ENCODE assay signal across 14 cellular contexts in the genomic region with DNA sequence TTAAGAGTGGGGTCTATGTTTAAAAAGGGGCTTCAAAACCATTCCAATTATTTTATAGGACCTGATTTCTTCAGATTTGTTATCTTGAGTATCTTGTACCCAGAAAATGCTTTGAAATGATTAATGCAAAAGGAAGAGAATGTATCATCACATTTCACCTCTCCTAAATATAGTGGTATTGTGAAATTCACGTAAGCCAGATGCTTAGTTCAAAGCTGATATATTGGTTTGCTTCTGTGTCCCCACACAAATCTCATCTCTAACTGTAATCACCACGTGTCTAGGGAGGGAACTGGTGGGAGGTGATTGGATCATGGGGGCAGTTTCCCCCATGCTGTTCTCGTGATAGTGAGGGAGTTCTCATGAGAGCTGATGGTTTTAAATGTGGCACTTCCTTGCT.
"Had no signal": no experiment of that assay in that cellular context is flagged by ENCODE, and none has a peak within 500 bp of the region (broad histone marks: within the 10 kb centered on the region; RNA-seq: fewer than 3 reads in every experiment).

No MANE protein-coding gene starts in this region.

- DNase-seq: activated naive CD4-positive, alpha-beta T cell treated with anti-CD3 and anti-CD28 coated beads, Interleukin-2, amount 50 U/mL, for 16 hours; effector memory CD8-positive, alpha-beta T cell; islet precursor cell; naive thymus-derived CD4-positive, alpha-beta T cell; stimulated activated CD4-positive, alpha-beta T cell treated with anti-CD3 and anti-CD28 coated beads, Interleukin-4, amount 100 ng/mL, for 24 hours; stimulated activated naive CD4-positive, alpha-beta T cell treated with Interleukin-2 at 50 U/mL for 16 hours; substantia nigra; T-cell; T1000; transverse colon had no signal

- ATAC-seq: activated CD4-positive, CD25-positive, alpha-beta regulatory T cell treated with anti-CD3 and anti-CD28 coated beads, Interleukin-2, amount 50 U/mL, for 24 hours; effector memory CD8-positive, alpha-beta T cell; naive thymus-derived CD4-positive, alpha-beta T cell; T-cell had no signal

- H3K4me3 Mint-ChIP-seq: brain, T-cell had no signal

- H3K27ac Mint-ChIP-seq: brain had no signal

- H3K4me3 ChIP-seq: skin epidermis, transverse colon, vagina had no signal

- H3K27me3 Mint-ChIP-seq: brain; effector memory CD8-positive, alpha-beta T cell; naive thymus-derived CD4-positive, alpha-beta T cell; T-cell had no signal

- H3K9me3 Mint-ChIP-seq: brain; effector memory CD8-positive, alpha-beta T cell; T-cell had no signal
